Comparison of ENCODE assay signal across 10 cellular contexts in the genomic region with DNA sequence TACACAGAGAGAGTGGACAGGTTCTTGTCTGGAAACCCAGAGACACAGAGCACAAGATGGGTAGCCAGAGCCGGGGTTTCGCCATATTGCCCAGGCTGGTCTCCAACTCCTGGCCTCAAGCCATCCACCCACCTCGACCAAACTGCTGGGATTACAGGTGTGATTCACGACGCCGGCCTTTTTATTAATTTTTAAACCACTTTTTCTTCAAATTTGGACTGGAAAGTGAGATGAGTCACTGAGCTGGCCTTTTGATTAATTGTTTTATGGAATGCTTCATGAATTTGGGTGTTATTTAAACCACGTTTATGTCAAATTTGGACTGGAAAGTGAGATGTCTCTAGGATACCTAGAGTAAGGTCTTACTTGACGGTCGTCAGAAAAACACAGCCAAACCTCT. TPM values are rescaled to one million over a fixed set of nuclear protein-coding genes. Genes with fewer than 3 reads are reported as not detected.
"Had no signal": no experiment of that assay in that cellular context is flagged by ENCODE, and none has a peak within 500 bp of the region (broad histone marks: within the 10 kb centered on the region; RNA-seq: fewer than 3 reads in every experiment).

No MANE protein-coding gene starts in this region.

- H3K27ac Mint-ChIP-seq: HFFc6, IgD-negative memory B cell had no signal

- H3K9me3 Mint-ChIP-seq: HFFc6 had no signal

- H3K4me3 Mint-ChIP-seq: HFFc6 had no signal

- DNase-seq: GOT3, HFFc6 had no signal

- H3K27ac ChIP-seq: GM23248, HL-60 had no signal

- H3K9ac ChIP-seq: GM23248 had no signal

- H3K4me3 ChIP-seq: GM23248, HAP-1 had no signal

- ATAC-seq: HepG2 had no signal

- H3K36me3 Mint-ChIP-seq: IgD-negative memory B cell had no signal

- FAIRE-seq: HepG2 had no signal

- H3K4me1 ChIP-seq: HAP-1 had no signal

- H3K9me3 ChIP-seq: HAP-1 had no signal

- H3K36me3 ChIP-seq: HAP-1 had no signal

RNA-seq across cellular contexts. Expression of a gene that starts 12.1 kb away (rescaled TPM):
- total RNA-seq: GM23248, H4, H7, HepG2, HFFc6, HT1080 had no signal
- polyA plus RNA-seq: GM23248, HepG2, IgD-negative memory B cell had no signal
